ENCODE assay signal across 9 cellular contexts in genomic region chr6:107712523-107713213, GRCh38.
DNase-seq lines count a peak whose midpoint lies in the region; TF ChIP-seq lines count a peak whose summit lies in the region.
"Had no signal": no experiment of that assay in that cellular context is flagged by ENCODE, and none has a peak within 500 bp of the region (broad histone marks: within the 10 kb centered on the region; RNA-seq: fewer than 3 reads in every experiment).

No MANE protein-coding gene starts in this region.

- H3K36me3 ChIP-seq in subcutaneous abdominal adipose tissue (ENCODE audit: control insufficient read depth in 5 of 5, insufficient read depth in 5 of 5, low read length in 5 of 5), result no peaks in the 10 kb centered on the region

- peaks cover 0 to 19% (median 8%) of the 10 kb centered on the region in 5 donors for H3K27me3 ChIP-seq in subcutaneous abdominal adipose tissue (ENCODE audit: control insufficient read depth in 5 of 5, insufficient read depth in 4 of 5, low read length in 5 of 5)

- H3K4me3 ChIP-seq in subcutaneous abdominal adipose tissue (ENCODE audit: low read depth in 1 of 5, low read length in 5 of 5), result peak overlapping the region in 4 of 5 donors; percentile 42 to 57 (median 47)
- H3K4me3 ChIP-seq: SK-N-MC had no signal

- H3K4me1 Mint-ChIP-seq in T-helper 1 cell treated with Interleukin-12 subunit alpha and Interleukin-12 subunit beta and Interleukin-4 antibody, amounts not matched to agents 30 μg/mL and 1 μg/mL, for 36 hours (ENCODE audit: low read depth), result peaks cover 54% of the 10 kb centered on the region
- peaks cover 14% of the 10 kb centered on the region for H3K4me1 Mint-ChIP-seq in glutamatergic neuron (ENCODE audit: low read depth, unreplicated experiment)

- no peak overlapping the region for H3K9ac ChIP-seq in subcutaneous abdominal adipose tissue (ENCODE audit: low read length in 5 of 5)

- no peak for TF ChIP-seq CTCF in glutamatergic neuron (IDR thresholded peaks at IDR 0.05; ENCODE audit: partially characterized antibody, unreplicated experiment)

- DNase-seq in activated naive CD4-positive, alpha-beta T cell treated with Interleukin-2 at 50 U/mL for 16 hours, result peak; percentile 31
- DNase-seq in activated naive CD4-positive, alpha-beta T cell (lab: John Stamatoyannopoulos, UW), result no peak
- no peak for DNase-seq in glutamatergic neuron
- no peak for DNase-seq in NCI-H526 treated with DMSO at 0.1 percent for 48 hours (lab: John Stamatoyannopoulos, UW)
- DNase-seq in GOT3 (lab: John Stamatoyannopoulos, UW), result no peak
- DNase-seq in NCI-H2029 treated with DMSO at 0.1 percent for 48 hours (lab: John Stamatoyannopoulos, UW), result no peak

- H3K4me3 Mint-ChIP-seq in T-helper 1 cell treated with Interleukin-12 subunit alpha and Interleukin-12 subunit beta and Interleukin-4 antibody, amounts not matched to agents 30 μg/mL and 1 μg/mL, for 36 hours, result peak overlapping the region; percentile 58
- peak overlapping the region; percentile 23 for H3K4me3 Mint-ChIP-seq in glutamatergic neuron (ENCODE audit: unreplicated experiment)

- H3K36me3 Mint-ChIP-seq in T-helper 1 cell treated with Interleukin-12 subunit alpha and Interleukin-12 subunit beta and Interleukin-4 antibody, amounts not matched to agents 30 μg/mL and 1 μg/mL, for 36 hours (ENCODE audit: low read depth), result peaks cover 6% of the 10 kb centered on the region
- H3K36me3 Mint-ChIP-seq in glutamatergic neuron (ENCODE audit: unreplicated experiment), result no peaks in the 10 kb centered on the region

- H3K4me1 ChIP-seq in subcutaneous abdominal adipose tissue (ENCODE audit: control insufficient read depth in 5 of 5, insufficient read depth in 5 of 5, low read length in 5 of 5), result peaks cover 0 to 25% (median 13%) of the 10 kb centered on the region in 5 donors

- peaks cover 5% of the 10 kb centered on the region for H3K9me3 Mint-ChIP-seq in T-helper 1 cell treated with Interleukin-12 subunit alpha and Interleukin-12 subunit beta and Interleukin-4 antibody, amounts not matched to agents 30 μg/mL and 1 μg/mL, for 36 hours
- peaks cover 5% of the 10 kb centered on the region for H3K9me3 Mint-ChIP-seq in glutamatergic neuron (ENCODE audit: unreplicated experiment)

- peak overlapping the region; percentile 77 for H3K27ac Mint-ChIP-seq in T-helper 1 cell treated with Interleukin-12 subunit alpha and Interleukin-12 subunit beta and Interleukin-4 antibody, amounts not matched to agents 30 μg/mL and 1 μg/mL, for 36 hours
- H3K27ac Mint-ChIP-seq in glutamatergic neuron (ENCODE audit: unreplicated experiment), result peak overlapping the region; percentile 42

- no peak overlapping the region for H3K27ac ChIP-seq in subcutaneous abdominal adipose tissue (ENCODE audit: low read depth, low read length)
- H3K27ac ChIP-seq: SK-N-MC had no signal

- no peaks in the 10 kb centered on the region for H3K27me3 Mint-ChIP-seq in T-helper 1 cell treated with Interleukin-12 subunit alpha and Interleukin-12 subunit beta and Interleukin-4 antibody, amounts not matched to agents 30 μg/mL and 1 μg/mL, for 36 hours (ENCODE audit: low read depth)
- no peaks in the 10 kb centered on the region for H3K27me3 Mint-ChIP-seq in glutamatergic neuron (ENCODE audit: unreplicated experiment)

- H3K9me3 ChIP-seq in subcutaneous abdominal adipose tissue (ENCODE audit: control insufficient read depth in 5 of 5, low read length in 5 of 5), result peaks cover 0 to 3% (median 0%) of the 10 kb centered on the region in 5 donors
